12 cellular contexts compared by ENCODE assay signal in genomic region chr3:172098698-172099494, GRCh38. TPM values are rescaled to one million over a fixed set of nuclear protein-coding genes. Genes with fewer than 3 reads are reported as not detected.
DNase-seq lines count a peak whose midpoint lies in the region; ATAC-seq lines count a peak whose summit lies in the region.
"Had no signal": no experiment of that assay in that cellular context is flagged by ENCODE, and none has a peak within 500 bp of the region (broad histone marks: within the 10 kb centered on the region; RNA-seq: fewer than 3 reads in every experiment).

No MANE protein-coding gene starts in this region.

- no peak for ATAC-seq in natural killer cell treated with Interleukin-12 subunit alpha and Interleukin-12 subunit beta and Interleukin-15 and Interleukin-18, amount 100 ng/mL, for 72 hours
- ATAC-seq in activated T-cell treated with anti-CD3 and anti-CD28 coated beads, Interleukin-2, amount 50 U/mL, for 4 hours: no peak
- no peak for ATAC-seq in GM19328 (IDR thresholded peaks at IDR 0.05; ENCODE audit: unreplicated experiment)
- ATAC-seq in naive thymus-derived CD8-positive, alpha-beta T cell: no peak
- ATAC-seq: activated T-cell treated with anti-CD3 and anti-CD28 coated beads, Interleukin-2, amount 50 U/mL, for 72 hours had no signal

- POLR2A ChIA-PET in naive thymus-derived CD8-positive, alpha-beta T cell (lab: Charles Lee): no interaction called here

- H3K9me3 Mint-ChIP-seq in natural killer cell treated with Interleukin-12 subunit alpha and Interleukin-12 subunit beta and Interleukin-15 and Interleukin-18, amount 100 ng/mL, for 72 hours: no peaks in the 10 kb centered on the region
- H3K9me3 Mint-ChIP-seq in activated T-cell treated with anti-CD3 and anti-CD28 coated beads, Interleukin-2, amount 50 U/mL, for 4 hours: no peaks in the 10 kb centered on the region
- H3K9me3 Mint-ChIP-seq in naive thymus-derived CD8-positive, alpha-beta T cell: no peaks in the 10 kb centered on the region
- H3K9me3 Mint-ChIP-seq: activated T-cell treated with anti-CD3 and anti-CD28 coated beads, Interleukin-2, amount 50 U/mL, for 72 hours; dendritic cell treated with granulocyte-macrophage colony-stimulating factor and Interleukin-4, amounts not matched to agents 40 ng/mL and 50 ng/mL, for 4 days had no signal

- peak overlapping the region; percentile 25 to 83 for H3K27ac Mint-ChIP-seq in natural killer cell treated with Interleukin-12 subunit alpha and Interleukin-12 subunit beta and Interleukin-15 and Interleukin-18, amount 100 ng/mL, for 72 hours
- H3K27ac Mint-ChIP-seq in naive thymus-derived CD8-positive, alpha-beta T cell: peak overlapping the region in 3 of 10 donors; percentile 26 to 71 (median 30)
- H3K27ac Mint-ChIP-seq: activated T-cell treated with anti-CD3 and anti-CD28 coated beads, Interleukin-2, amount 50 U/mL, for 72 hours; dendritic cell treated with granulocyte-macrophage colony-stimulating factor and Interleukin-4, amounts not matched to agents 40 ng/mL and 50 ng/mL, for 4 days had no signal

- peaks cover 13% of the 10 kb centered on the region for H3K36me3 Mint-ChIP-seq in natural killer cell treated with Interleukin-12 subunit alpha and Interleukin-12 subunit beta and Interleukin-15 and Interleukin-18, amount 100 ng/mL, for 72 hours
- H3K36me3 Mint-ChIP-seq in activated T-cell treated with anti-CD3 and anti-CD28 coated beads, Interleukin-2, amount 50 U/mL, for 4 hours (ENCODE audit: insufficient read depth): no peaks in the 10 kb centered on the region
- H3K36me3 Mint-ChIP-seq in naive thymus-derived CD8-positive, alpha-beta T cell: no peaks in the 10 kb centered on the region

- H3K27me3 Mint-ChIP-seq in natural killer cell treated with Interleukin-12 subunit alpha and Interleukin-12 subunit beta and Interleukin-15 and Interleukin-18, amount 100 ng/mL, for 72 hours: no peaks in the 10 kb centered on the region
- no peaks in the 10 kb centered on the region for H3K27me3 Mint-ChIP-seq in activated T-cell treated with anti-CD3 and anti-CD28 coated beads, Interleukin-2, amount 50 U/mL, for 4 hours (ENCODE audit: low read depth)
- H3K27me3 Mint-ChIP-seq in naive thymus-derived CD8-positive, alpha-beta T cell: no peaks in the 10 kb centered on the region
- H3K27me3 Mint-ChIP-seq: dendritic cell treated with granulocyte-macrophage colony-stimulating factor and Interleukin-4, amounts not matched to agents 40 ng/mL and 50 ng/mL, for 4 days had no signal

- DNase-seq in DMS153 (lab: John Stamatoyannopoulos, UW) (peak; percentile 90), NCI-H345 treated with DMSO at 0.1 percent for 48 hours (lab: John Stamatoyannopoulos, UW; ENCODE audit: unreplicated experiment) (peak; percentile 3), dermis blood vessel endothelial cell (peak; percentile 33), medulla oblongata (ENCODE audit: extremely low spot score) (no peak)
- DNase-seq in natural killer cell treated with Interleukin-12 subunit alpha and Interleukin-12 subunit beta and Interleukin-15 and Interleukin-18, amount 100 ng/mL, for 72 hours (ENCODE audit: low spot score): no peak
- DNase-seq in activated T-cell treated with anti-CD3 and anti-CD28 coated beads, Interleukin-2, amount 50 U/mL, for 4 hours: no peak
- no peak for DNase-seq in naive thymus-derived CD8-positive, alpha-beta T cell
- DNase-seq: activated T-cell treated with anti-CD3 and anti-CD28 coated beads, Interleukin-2, amount 50 U/mL, for 72 hours; C1 segment of cervical spinal cord; OCI-M1 had no signal

- peak overlapping the region; percentile 30 for H3K4me3 Mint-ChIP-seq in natural killer cell treated with Interleukin-12 subunit alpha and Interleukin-12 subunit beta and Interleukin-15 and Interleukin-18, amount 100 ng/mL, for 72 hours
- no peak overlapping the region for H3K4me3 Mint-ChIP-seq in activated T-cell treated with anti-CD3 and anti-CD28 coated beads, Interleukin-2, amount 50 U/mL, for 4 hours
- H3K4me3 Mint-ChIP-seq in naive thymus-derived CD8-positive, alpha-beta T cell: peak overlapping the region in 5 of 10 donors; percentile 8 to 55 (median 20)
- H3K4me3 Mint-ChIP-seq: activated T-cell treated with anti-CD3 and anti-CD28 coated beads, Interleukin-2, amount 50 U/mL, for 72 hours; dendritic cell treated with granulocyte-macrophage colony-stimulating factor and Interleukin-4, amounts not matched to agents 40 ng/mL and 50 ng/mL, for 4 days had no signal

- H3K4me1 Mint-ChIP-seq in natural killer cell treated with Interleukin-12 subunit alpha and Interleukin-12 subunit beta and Interleukin-15 and Interleukin-18, amount 100 ng/mL, for 72 hours (ENCODE audit: low read depth in 2 of 2): peaks cover 62 to 78% of the 10 kb centered on the region in 2 donors
- H3K4me1 Mint-ChIP-seq in activated T-cell treated with anti-CD3 and anti-CD28 coated beads, Interleukin-2, amount 50 U/mL, for 4 hours (ENCODE audit: low read depth): peaks cover 76% of the 10 kb centered on the region
- peaks cover 32 to 88% (median 74%) of the 10 kb centered on the region in 4 donors for H3K4me1 Mint-ChIP-seq in naive thymus-derived CD8-positive, alpha-beta T cell

RNA-seq across cellular contexts. Expression of gene FNDC3B, which starts 59.5 kb away (rescaled TPM):
- total RNA-seq in dermis blood vessel endothelial cell: 126 and 138 TPM in 2 replicates
- total RNA-seq in natural killer cell treated with Interleukin-12 subunit alpha and Interleukin-12 subunit beta and Interleukin-15 and Interleukin-18, amount 100 ng/mL, for 72 hours: 100 to 1,000 TPM; 149 to 217 TPM
- 10 to 100 TPM; 20.3 to 23.9 (median 21.2) TPM for total RNA-seq in activated T-cell treated with anti-CD3 and anti-CD28 coated beads, Interleukin-2, amount 50 U/mL, for 4 hours
- total RNA-seq in naive thymus-derived CD8-positive, alpha-beta T cell: 10 to 100 TPM; 14.7 to 20.6 TPM
- polyA plus RNA-seq in naive thymus-derived CD8-positive, alpha-beta T cell: 1 to 10 TPM; 6.5 to 8.8 (median 8.6) TPM

Comparison
In these comparisons a context has a peak if more than half of its experiments do, and no peak if none do; other contexts are left out.
1. DNase-seq: peak in DMS153 (single experiment), NCI-H345 treated with DMSO at 0.1 percent for 48 hours (single experiment) and dermis blood vessel endothelial cell (single experiment); none in natural killer cell treated with Interleukin-12 subunit alpha and Interleukin-12 subunit beta and Interleukin-15 and Interleukin-18, amount 100 ng/mL, for 72 hours (single experiment), activated T-cell treated with anti-CD3 and anti-CD28 coated beads, Interleukin-2, amount 50 U/mL, for 4 hours (single experiment), medulla oblongata (single experiment) and naive thymus-derived CD8-positive, alpha-beta T cell (0 of 10).